In genomic region chr2:178283519-178283918, GRCh38 we compare ENCODE assay signal across 15 cellular contexts.
DNase-seq lines count a peak whose midpoint lies in the region; ATAC-seq and TF ChIP-seq lines count a peak whose summit lies in the region.
"Had no signal": no experiment of that assay in that cellular context is flagged by ENCODE, and none has a peak within 500 bp of the region (broad histone marks: within the 10 kb centered on the region; RNA-seq: fewer than 3 reads in every experiment).

No MANE protein-coding gene starts in this region.

- BruUV-seq in Calu3 (replicated peaks; lab: Mats Ljungman, UMichigan), result no TSS peak

- intact Hi-C loops in Calu3 (cut with micrococcal nuclease; ENCODE audit: unreplicated experiment), result loop anchor here (5.0 kb wide), 1 partner anchor 151 kb away; no protein-coding TSS in a partner anchor
- intact Hi-C loops in right cardiac atrium (cut with DNase I), result loop anchor here in 1 of 4 donors (10.0 kb wide), 1 partner anchor 149 kb away; no protein-coding TSS in a partner anchor

- H3K27ac Mint-ChIP-seq in Calu3 (ENCODE audit: unreplicated experiment) (peak overlapping the region; percentile 19), nephron (peak overlapping the region; percentile 5 to 50 (median 16)), type B pancreatic cell (peak overlapping the region; percentile 19)
- H3K27ac Mint-ChIP-seq: CD14-positive monocyte; CD4-positive, alpha-beta memory T cell had no signal

- no peak overlapping the region for H3K4me3 ChIP-seq in right cardiac atrium (ENCODE audit: low read length)
- H3K4me3 ChIP-seq: BLaER1, GM12878, HAP-1 had no signal

- no peaks in the 10 kb centered on the region for H3K27me3 ChIP-seq in right cardiac atrium (ENCODE audit: control insufficient read depth, insufficient read depth)
- H3K27me3 ChIP-seq: BLaER1 had no signal

- no peak for ATAC-seq in right cardiac atrium
- ATAC-seq: GM12878 had no signal

- no peaks in the 10 kb centered on the region for H3K36me3 Mint-ChIP-seq in Calu3 (ENCODE audit: insufficient read depth, unreplicated experiment)
- H3K36me3 Mint-ChIP-seq in nephron (ENCODE audit: low read depth), result peaks cover 13% of the 10 kb centered on the region
- H3K36me3 Mint-ChIP-seq in type B pancreatic cell, result peaks cover 7% of the 10 kb centered on the region
- H3K36me3 Mint-ChIP-seq: CD14-positive monocyte; CD4-positive, alpha-beta memory T cell had no signal

- no peak for DNase-seq in Calu3
- DNase-seq in amniotic epithelial cell (ENCODE audit: low read depth), result peak; percentile 71
- DNase-seq in type B pancreatic cell (ENCODE audit: extremely low spot score, unreplicated experiment), result no peak
- no peak for DNase-seq in right cardiac atrium
- DNase-seq in stimulated activated CD4-positive, alpha-beta T cell treated with anti-CD3 and anti-CD28 coated beads, Interleukin-2, amount 100 ng/mL, for 24 hours, result no peak
- DNase-seq in DMS53 treated with DMSO at 0.1 percent for 48 hours (lab: John Stamatoyannopoulos, UW; ENCODE audit: unreplicated experiment), result no peak
- DNase-seq: 8988T; CD4-positive, alpha-beta memory T cell; DND-41; EL had no signal

- H3K27ac ChIP-seq in right cardiac atrium (ENCODE audit: low read length), result no peak overlapping the region
- H3K27ac ChIP-seq: BLaER1 had no signal

- 90% methylated on average over 2 of the region's 2 CpGs for WGBS in right cardiac atrium

- CTCF ChIA-PET in Calu3 (lab: Charles Lee), result no interaction called here

- H3K4me1 ChIP-seq in right cardiac atrium (ENCODE audit: control insufficient read depth, insufficient read depth, low read length), result no peaks in the 10 kb centered on the region
- H3K4me1 ChIP-seq: BLaER1 had no signal

- H3K9me3 Mint-ChIP-seq in Calu3 (ENCODE audit: low read depth, unreplicated experiment), result no peaks in the 10 kb centered on the region
- peaks cover 5% of the 10 kb centered on the region for H3K9me3 Mint-ChIP-seq in nephron
- peaks cover 9% of the 10 kb centered on the region for H3K9me3 Mint-ChIP-seq in type B pancreatic cell

- H3K27me3 Mint-ChIP-seq in Calu3 (ENCODE audit: unreplicated experiment) (no peaks in the 10 kb centered on the region), nephron (ENCODE audit: low read depth) (no peaks in the 10 kb centered on the region), type B pancreatic cell (no peaks in the 10 kb centered on the region)

- TF ChIP-seq CTCF in Calu3 (IDR thresholded peaks at IDR 0.05; ENCODE audit: unreplicated experiment) (no peak), nephron (IDR thresholded peaks at IDR 0.05; ENCODE audit: unreplicated experiment in 3 of 3) (no peak), type B pancreatic cell (conservative IDR thresholded peaks at IDR 0.05) (no peak)

- no peaks in the 10 kb centered on the region for H3K9me3 ChIP-seq in right cardiac atrium (ENCODE audit: control insufficient read depth, low read length)
- H3K9me3 ChIP-seq: BLaER1, HAP-1 had no signal

- H3K4me1 Mint-ChIP-seq in Calu3 (ENCODE audit: low read depth, unreplicated experiment) (peaks cover 20% of the 10 kb centered on the region), nephron (peaks cover 28% of the 10 kb centered on the region), type B pancreatic cell (ENCODE audit: unreplicated experiment) (peaks cover 14% of the 10 kb centered on the region)
- H3K4me1 Mint-ChIP-seq: CD4-positive, alpha-beta memory T cell had no signal

- no peak overlapping the region for H3K4me3 Mint-ChIP-seq in Calu3 (ENCODE audit: low read depth, unreplicated experiment)
- no peak overlapping the region for H3K4me3 Mint-ChIP-seq in nephron
- H3K4me3 Mint-ChIP-seq in type B pancreatic cell, result no peak overlapping the region
- H3K4me3 Mint-ChIP-seq: CD14-positive monocyte; CD4-positive, alpha-beta memory T cell had no signal
